31 cellular contexts compared by ENCODE assay signal in genomic region chr12:41532072-41532471, GRCh38.
A peak's percentile ranks its signal among the peaks of the same experiment; 100 is the strongest.
DNase-seq lines count a peak whose midpoint lies in the region; ATAC-seq, FAIRE-seq and TF ChIP-seq lines count a peak whose summit lies in the region.
"Had no signal": no experiment of that assay in that cellular context is flagged by ENCODE, and none has a peak within 500 bp of the region (broad histone marks: within the 10 kb centered on the region; RNA-seq: fewer than 3 reads in every experiment).

No MANE protein-coding gene starts in this region.

- no peaks in the 10 kb centered on the region for H3K9me3 ChIP-seq in CD8-positive, alpha-beta memory T cell (ENCODE audit: low read length)
- H3K9me3 ChIP-seq: gastroesophageal sphincter, mucosa of descending colon, psoas muscle, transverse colon had no signal

- no peaks in the 10 kb centered on the region for H3K36me3 ChIP-seq in bronchial epithelial cell (ENCODE audit: control insufficient read depth, insufficient read depth, low read length)
- no peaks in the 10 kb centered on the region for H3K36me3 ChIP-seq in CD8-positive, alpha-beta memory T cell (ENCODE audit: insufficient read depth, low read length)
- H3K36me3 ChIP-seq: BLaER1 treated with 17β-estradiol and CSF1 and Interleukin-3, amounts not matched to agents 10 nM and 100 nM; gastroesophageal sphincter; transverse colon had no signal

- no peaks in the 10 kb centered on the region for H3K36me3 Mint-ChIP-seq in CD8-positive, alpha-beta memory T cell
- H3K36me3 Mint-ChIP-seq: natural killer cell had no signal

- peaks cover 5% of the 10 kb centered on the region for H3K4me1 Mint-ChIP-seq in stimulated activated naive CD8-positive, alpha-beta T cell treated with anti-CD3 and anti-CD28 coated beads, Interleukin-15, amount 100 ng/mL, for 72 hours
- H3K4me1 Mint-ChIP-seq in CD8-positive, alpha-beta memory T cell, result no peaks in the 10 kb centered on the region

- H3K9me3 Mint-ChIP-seq in stimulated activated naive CD8-positive, alpha-beta T cell treated with anti-CD3 and anti-CD28 coated beads, Interleukin-15, amount 100 ng/mL, for 72 hours, result no peaks in the 10 kb centered on the region
- no peaks in the 10 kb centered on the region for H3K9me3 Mint-ChIP-seq in CD8-positive, alpha-beta memory T cell
- H3K9me3 Mint-ChIP-seq: natural killer cell had no signal

- TF ChIP-seq CTCF in bronchial epithelial cell (IDR thresholded peaks at IDR 0.05; ENCODE audit: insufficient read depth, low read length, severe bottlenecking), result no peak

- POLR2A ChIA-PET in CD8-positive, alpha-beta memory T cell (lab: Charles Lee), result no interaction called here

- H3K4me3 ChIP-seq in bronchial epithelial cell (ENCODE audit: low read depth, low read length), result no peak overlapping the region
- no peak overlapping the region for H3K4me3 ChIP-seq in CD8-positive, alpha-beta memory T cell (ENCODE audit: low read length)
- H3K4me3 ChIP-seq: BLaER1 treated with 17β-estradiol and CSF1 and Interleukin-3, amounts not matched to agents 10 nM and 100 nM; mucosa of descending colon; psoas muscle; transverse colon had no signal

- H3K4me3 Mint-ChIP-seq in stimulated activated naive CD8-positive, alpha-beta T cell treated with anti-CD3 and anti-CD28 coated beads, Interleukin-15, amount 100 ng/mL, for 72 hours, result no peak overlapping the region
- H3K4me3 Mint-ChIP-seq in CD8-positive, alpha-beta memory T cell, result no peak overlapping the region
- H3K4me3 Mint-ChIP-seq: natural killer cell had no signal

- CTCF ChIA-PET in CD8-positive, alpha-beta memory T cell (lab: Charles Lee), result no interaction called here

- no peak for FAIRE-seq in bronchial epithelial cell (lab: Jason Lieb, UNC)
- FAIRE-seq: endometrium had no signal

- H3K27ac ChIP-seq in CD8-positive, alpha-beta memory T cell (ENCODE audit: low read depth, low read length), result no peak overlapping the region
- H3K27ac ChIP-seq: BLaER1 treated with 17β-estradiol and CSF1 and Interleukin-3, amounts not matched to agents 10 nM and 100 nM; HL-60; KMS-11 had no signal

- DNase-seq in stimulated activated naive CD8-positive, alpha-beta T cell treated with anti-CD3 and anti-CD28 coated beads, Interleukin-15, amount 100 ng/mL, for 72 hours, result no peak
- no peak for DNase-seq in stimulated activated naive CD8-positive, alpha-beta T cell treated with anti-CD3 and anti-CD28 coated beads, Interleukin-15, Interleukin-2, amounts not matched to agents 100 U/mL and 50 U/mL, for 24 hours
- DNase-seq in HT1080 (ENCODE audit: low read depth) (peak; percentile 30), bronchial epithelial cell (ENCODE audit: low read depth) (peak; percentile 29)
- no peak for DNase-seq in CD8-positive, alpha-beta memory T cell
- DNase-seq: activated CD4-positive, alpha-beta T cell treated with anti-CD3 and anti-CD28 coated beads for 48 hours; activated CD8-positive, alpha-beta memory T cell treated with anti-CD3 and anti-CD28 coated beads for 24 hours; activated gamma-delta T cell; activated T-cell treated with anti-CD3 and anti-CD28 coated beads for 4 hours; COR-L47; DMS53; dorsolateral prefrontal cortex; GDM1; left colon; mucosa of descending colon; natural killer cell; NCI-H1417; NCI-H2029 treated with DMSO at 0.1 percent for 48 hours; NCI-H526; OCI-M1; psoas muscle; stimulated activated CD4-positive, alpha-beta T cell treated with anti-CD3 and anti-CD28 coated beads, Interleukin-4, amount 100 ng/mL, for 24 hours; transverse colon had no signal

- peaks cover 9% of the 10 kb centered on the region for H3K27me3 Mint-ChIP-seq in stimulated activated naive CD8-positive, alpha-beta T cell treated with anti-CD3 and anti-CD28 coated beads, Interleukin-15, amount 100 ng/mL, for 72 hours
- H3K27me3 Mint-ChIP-seq in CD8-positive, alpha-beta memory T cell, result peaks cover 2 to 12% of the 10 kb centered on the region in 2 donors

- no peak overlapping the region for H3K27ac Mint-ChIP-seq in stimulated activated naive CD8-positive, alpha-beta T cell treated with anti-CD3 and anti-CD28 coated beads, Interleukin-15, amount 100 ng/mL, for 72 hours
- H3K27ac Mint-ChIP-seq in CD8-positive, alpha-beta memory T cell, result no peak overlapping the region
- H3K27ac Mint-ChIP-seq: natural killer cell had no signal

- ATAC-seq in stimulated activated naive CD8-positive, alpha-beta T cell treated with anti-CD3 and anti-CD28 coated beads, Interleukin-15, amount 100 ng/mL, for 72 hours, result peak; percentile 70
- ATAC-seq in stimulated activated naive CD8-positive, alpha-beta T cell treated with anti-CD3 and anti-CD28 coated beads, Interleukin-15, Interleukin-2, amounts not matched to agents 100 U/mL and 50 U/mL, for 24 hours, result no peak
- no peak for ATAC-seq in HG02840 (IDR thresholded peaks at IDR 0.05; ENCODE audit: low FRiP score, unreplicated experiment)
- ATAC-seq in HG03521 (IDR thresholded peaks at IDR 0.05; ENCODE audit: unreplicated experiment), result no peak
- ATAC-seq in GM19328 (IDR thresholded peaks at IDR 0.05; ENCODE audit: unreplicated experiment), result no peak
- ATAC-seq: left colon, mucosa of descending colon, natural killer cell, psoas muscle had no signal

- H3K27me3 ChIP-seq in bronchial epithelial cell (ENCODE audit: control insufficient read depth, insufficient read depth, low read length), result no peaks in the 10 kb centered on the region
- H3K27me3 ChIP-seq in CD8-positive, alpha-beta memory T cell (ENCODE audit: insufficient read depth, low read length, poor library complexity, severe bottlenecking), result no peaks in the 10 kb centered on the region
- H3K27me3 ChIP-seq: BLaER1 treated with 17β-estradiol and CSF1 and Interleukin-3, amounts not matched to agents 10 nM and 100 nM; dorsolateral prefrontal cortex; gastroesophageal sphincter; transverse colon had no signal

- H3K4me1 ChIP-seq in CD8-positive, alpha-beta memory T cell (ENCODE audit: insufficient read depth, low read length), result no peaks in the 10 kb centered on the region
- H3K4me1 ChIP-seq: BLaER1 treated with 17β-estradiol and CSF1 and Interleukin-3, amounts not matched to agents 10 nM and 100 nM; psoas muscle; transverse colon had no signal

Comparison
In these comparisons a context has a peak if more than half of its experiments do, and no peak if none do; other contexts are left out.
1. DNase-seq: peak in HT1080 (single experiment) and bronchial epithelial cell (single experiment); none in stimulated activated naive CD8-positive, alpha-beta T cell treated with anti-CD3 and anti-CD28 coated beads, Interleukin-15, amount 100 ng/mL, for 72 hours (0 of 2), stimulated activated naive CD8-positive, alpha-beta T cell treated with anti-CD3 and anti-CD28 coated beads, Interleukin-15, Interleukin-2, amounts not matched to agents 100 U/mL and 50 U/mL, for 24 hours (single experiment) and CD8-positive, alpha-beta memory T cell (0 of 5).